Comparison of ENCODE assay signal across 1 cellular context in genomic region chr22:39302431-39302960, GRCh38.
A peak's percentile ranks its signal among the peaks of the same experiment; 100 is the strongest.
TF ChIP-seq lines count a peak whose summit lies in the region.

No MANE protein-coding gene starts in this region.

TF ChIP-seq in HepG2, 621 proteins besides CTCF, POLR2A, EP300 and RAD21:
- TF ChIP-seq ZFP36 (IDR thresholded peaks at IDR 0.05; ENCODE audit: borderline replicate concordance, low read depth, low read length, partially characterized antibody) = peak; percentile 95
- 0 out of 2 replicates have a peak, but pooled peaks have one; percentile 2 for TF ChIP-seq ZNF280D (CRISPR knock-in tag; IDR thresholded peaks at IDR 0.05)
- TF ChIP-seq ZNF564 (CRISPR knock-in tag; IDR thresholded peaks at IDR 0.05) = no peak
- peak; percentile 62 for TF ChIP-seq CEBPG (CRISPR knock-in tag; IDR thresholded peaks at IDR 0.05)
- TF ChIP-seq ZNF562 (CRISPR knock-in tag; IDR thresholded peaks at IDR 0.05; ENCODE audit: borderline replicate concordance) = no peak
- peak; percentile 66; the same call in 1 of the 2 replicates for TF ChIP-seq CEBPB (IDR thresholded peaks at IDR 0.05; ENCODE audit: borderline replicate concordance, low read depth, low read length)
- TF ChIP-seq ZMYM3 (CRISPR knock-in tag; IDR thresholded peaks at IDR 0.05) = peak; percentile 86
- no peak for TF ChIP-seq ZMAT3 (CRISPR knock-in tag; conservative IDR thresholded peaks at IDR 0.05)
- TF ChIP-seq ZNF629 (CRISPR knock-in tag; conservative IDR thresholded peaks at IDR 0.05) = peak; percentile 91
- TF ChIP-seq EHMT2 (IDR thresholded peaks at IDR 0.05; ENCODE audit: borderline replicate concordance, low read depth, low read length) = no peak
- 0 out of 2 replicates have a peak, but pooled peaks have one; percentile 25 for TF ChIP-seq TFAP4 (IDR thresholded peaks at IDR 0.05; ENCODE audit: borderline replicate concordance, low read depth)
- 0 out of 2 replicates have a peak, but pooled peaks have one; percentile 33 for TF ChIP-seq ADNP (CRISPR knock-in tag; IDR thresholded peaks at IDR 0.05)
